In genomic region chr3:101791778-101792177, GRCh38 we compare ENCODE assay signal across 9 cellular contexts. TPM values are rescaled to one million over a fixed set of nuclear protein-coding genes. Genes with fewer than 3 reads are reported as not detected.
DNase-seq lines count a peak whose midpoint lies in the region; ATAC-seq and TF ChIP-seq lines count a peak whose summit lies in the region.
"Had no signal": no experiment of that assay in that cellular context is flagged by ENCODE, and none has a peak within 500 bp of the region (broad histone marks: within the 10 kb centered on the region; RNA-seq: fewer than 3 reads in every experiment).

No MANE protein-coding gene starts in this region.

- POLR2A ChIA-PET in activated CD8-positive, alpha-beta T cell treated with anti-CD3 and anti-CD28 coated beads for 36 hours (lab: Charles Lee), result interaction anchor here (0.6 kb wide), 1 partner anchor 29 kb away, joined by 3 read pairs; no protein-coding TSS in a partner anchor

- intact Hi-C loops in activated CD8-positive, alpha-beta T cell treated with anti-CD3 and anti-CD28 coated beads for 36 hours (cut with micrococcal nuclease), result no loop called here

- no peak overlapping the region for H3K27ac Mint-ChIP-seq in activated CD8-positive, alpha-beta T cell treated with anti-CD3 and anti-CD28 coated beads for 36 hours

- no peak for TF ChIP-seq CTCF in VCaP (conservative IDR thresholded peaks at IDR 0.05)
- TF ChIP-seq CTCF in activated CD8-positive, alpha-beta T cell treated with anti-CD3 and anti-CD28 coated beads for 36 hours (IDR thresholded peaks at IDR 0.05), result no peak

- no peaks in the 10 kb centered on the region for H3K27me3 Mint-ChIP-seq in activated CD8-positive, alpha-beta T cell treated with anti-CD3 and anti-CD28 coated beads for 36 hours

- peak overlapping the region; percentile 74 for H3K27ac ChIP-seq in VCaP
- H3K27ac ChIP-seq: right atrium auricular region had no signal

- peaks cover 12% of the 10 kb centered on the region for H3K9me3 Mint-ChIP-seq in activated CD8-positive, alpha-beta T cell treated with anti-CD3 and anti-CD28 coated beads for 36 hours

- H3K36me3 Mint-ChIP-seq in activated CD8-positive, alpha-beta T cell treated with anti-CD3 and anti-CD28 coated beads for 36 hours (ENCODE audit: low read depth), result peaks cover 81% of the 10 kb centered on the region

- DNase-seq in 8988T (no peak), NCI-H146 (lab: John Stamatoyannopoulos, UW) (no peak), foreskin melanocyte (no peak)
- DNase-seq in activated CD8-positive, alpha-beta T cell treated with anti-CD3 and anti-CD28 coated beads for 36 hours, result no peak

- peaks cover 48% of the 10 kb centered on the region for H3K4me1 Mint-ChIP-seq in activated CD8-positive, alpha-beta T cell treated with anti-CD3 and anti-CD28 coated beads for 36 hours (ENCODE audit: low read depth)

- ATAC-seq in GM18508 (IDR thresholded peaks at IDR 0.05; ENCODE audit: insufficient read depth, unreplicated experiment) (peak; percentile 96), GM21367 (IDR thresholded peaks at IDR 0.05; ENCODE audit: unreplicated experiment) (peak; percentile 96), HG03095 (IDR thresholded peaks at IDR 0.05; ENCODE audit: unreplicated experiment) (peak; percentile 98)
- no peak for ATAC-seq in activated CD8-positive, alpha-beta T cell treated with anti-CD3 and anti-CD28 coated beads for 36 hours

- no peak overlapping the region for H3K4me3 Mint-ChIP-seq in activated CD8-positive, alpha-beta T cell treated with anti-CD3 and anti-CD28 coated beads for 36 hours

- CTCF ChIA-PET in activated CD8-positive, alpha-beta T cell treated with anti-CD3 and anti-CD28 coated beads for 36 hours (lab: Charles Lee), result interaction anchor here (5.4 kb wide), 1 partner anchor 12 kb away, joined by 29 read pairs; no protein-coding TSS in a partner anchor

RNA-seq across cellular contexts. Expression of gene NXPE3, which starts 12.8 kb away (rescaled TPM):
- total RNA-seq in activated CD8-positive, alpha-beta T cell treated with anti-CD3 and anti-CD28 coated beads for 36 hours, result 10 to 100 TPM; 20.9 to 21.6 TPM

RNA-seq across cellular contexts. Expression of gene NFKBIZ, which starts 57.5 kb away (rescaled TPM):
- total RNA-seq in activated CD8-positive, alpha-beta T cell treated with anti-CD3 and anti-CD28 coated beads for 36 hours, result 10 to 100 TPM; 62.1 to 70.6 TPM
